In genomic region chr5:149063901-149064478, GRCh38 we compare ENCODE assay signal across 21 cellular contexts. TPM values are rescaled to one million over a fixed set of nuclear protein-coding genes. Genes with fewer than 3 reads are reported as not detected.
DNase-seq lines count a peak whose midpoint lies in the region; ATAC-seq, FAIRE-seq and TF ChIP-seq lines count a peak whose summit lies in the region.
"Had no signal": no experiment of that assay in that cellular context is flagged by ENCODE, and none has a peak within 500 bp of the region (broad histone marks: within the 10 kb centered on the region; RNA-seq: fewer than 3 reads in every experiment).

No MANE protein-coding gene starts in this region.

- no peak for ATAC-seq in PC-3
- no peak for ATAC-seq in HG03159 (IDR thresholded peaks at IDR 0.05; ENCODE audit: unreplicated experiment)

- H3K4me1 ChIP-seq in PC-3 (ENCODE audit: insufficient read depth, low read length) = peaks cover 58% of the 10 kb centered on the region
- peaks cover 39% of the 10 kb centered on the region for H3K4me1 ChIP-seq in endothelial cell of umbilical vein (ENCODE audit: control insufficient read depth, extremely low read depth, insufficient read depth, low read length)
- peaks cover 48% of the 10 kb centered on the region for H3K4me1 ChIP-seq in keratinocyte (ENCODE audit: control insufficient read depth, extremely low read depth, insufficient read depth, low read length)

- peaks cover 6% of the 10 kb centered on the region; the same call in 1 of the 2 replicates for H3K9me2 ChIP-seq in PC-3 (replicated peaks; ENCODE audit: low read length)

- CTCF ChIA-PET in PC-3 (lab: Charles Lee) (interaction anchor here (1.4 to 1.9 kb wide), 2 partner anchors 9 to 51 kb away, joined by 4 to 16 read pairs; no protein-coding TSS in a partner anchor), endothelial cell of umbilical vein (lab: Charles Lee) (interaction anchor here (3.3 kb wide), 1 partner anchor 51 kb away, joined by 20 read pairs; no protein-coding TSS in a partner anchor)

- H3K27me3 Mint-ChIP-seq in type B pancreatic cell = no peaks in the 10 kb centered on the region
- H3K27me3 Mint-ChIP-seq: progenitor cell of endocrine pancreas had no signal

- H3F3A ChIP-seq in PC-3 (ENCODE audit: low read length, unreplicated experiment) = peaks cover 22% of the 10 kb centered on the region

- H3K4me1 Mint-ChIP-seq in type B pancreatic cell (ENCODE audit: unreplicated experiment) = peaks cover 32% of the 10 kb centered on the region
- H3K4me1 Mint-ChIP-seq: nephron had no signal

- H3K9me1 ChIP-seq in endothelial cell of umbilical vein (replicated peaks; ENCODE audit: control insufficient read depth, extremely low read depth, insufficient read depth, low read length) (no peaks in the 10 kb centered on the region), keratinocyte (ENCODE audit: control insufficient read depth, extremely low read depth, insufficient read depth, low read length) (no peaks in the 10 kb centered on the region)

- H3K9me3 ChIP-seq in PC-3 (ENCODE audit: low read length) (no peaks in the 10 kb centered on the region), endothelial cell of umbilical vein (replicated peaks; ENCODE audit: control insufficient read depth, insufficient read depth, low read length) (no peaks in the 10 kb centered on the region), keratinocyte (ENCODE audit: control insufficient read depth, low read depth, low read length) (no peaks in the 10 kb centered on the region)
- H3K9me3 ChIP-seq: adrenal gland had no signal

- BruUV-seq in PC-3 (replicated peaks; lab: Mats Ljungman, UMichigan) (no TSS peak), endothelial cell of umbilical vein (replicated peaks; lab: Mats Ljungman, UMichigan) (no TSS peak)

- peak; percentile 12 for FAIRE-seq in endothelial cell of umbilical vein (lab: Jason Lieb, UNC)
- FAIRE-seq in keratinocyte (lab: Jason Lieb, UNC) = peak; percentile 82
- FAIRE-seq in HTR-8/SVneo (lab: Jason Lieb, UNC) = no peak
- FAIRE-seq: islet of Langerhans had no signal

- TF ChIP-seq POLR2A in endothelial cell of umbilical vein (IDR thresholded peaks at IDR 0.05; ENCODE audit: low read depth, low read length) = no peak

- peak overlapping the region; percentile 80 for H3K4me2 ChIP-seq in PC-3 (ENCODE audit: low read length)
- no peak overlapping the region for H3K4me2 ChIP-seq in endothelial cell of umbilical vein (ENCODE audit: insufficient read depth, low read length)
- peak overlapping the region; percentile 92 for H3K4me2 ChIP-seq in keratinocyte (ENCODE audit: control insufficient read depth, extremely low read depth, insufficient read depth, low read depth, low read length)

- H2AFZ ChIP-seq in PC-3 (ENCODE audit: low read length) (0 out of 2 replicates have a peak overlapping the region, but pooled peaks have one; percentile 1), endothelial cell of umbilical vein (ENCODE audit: low read depth, low read length) (no peak overlapping the region), keratinocyte (ENCODE audit: control insufficient read depth, low read length) (no peak overlapping the region)

- TF ChIP-seq CTCF in PC-3 (conservative IDR thresholded peaks at IDR 0.05; ENCODE audit: low read depth, low read length) (no peak), endothelial cell of umbilical vein (IDR thresholded peaks at IDR 0.05; ENCODE audit: extremely low read depth in 1 of 2, insufficient read depth in 1 of 2, low read depth in 1 of 2, low read length in 2 of 2) (no peak), keratinocyte (optimal IDR thresholded peaks at IDR 0.05 in 1 of 3, IDR thresholded peaks at IDR 0.05 in 1 of 3, conservative IDR thresholded peaks at IDR 0.05 in 1 of 3; ENCODE audit: extremely low read depth in 1 of 3, insufficient read depth in 2 of 3, low read length in 3 of 3) (no peak), type B pancreatic cell (conservative IDR thresholded peaks at IDR 0.05) (no peak)

- peaks cover 18% of the 10 kb centered on the region for H3K36me3 ChIP-seq in PC-3 (ENCODE audit: low read depth, low read length)
- no peaks in the 10 kb centered on the region for H3K36me3 ChIP-seq in endothelial cell of umbilical vein (ENCODE audit: control insufficient read depth in 2 of 2, extremely low read depth in 1 of 2, insufficient read depth in 2 of 2, low read length in 2 of 2)
- peaks cover 9 to 15% of the 10 kb centered on the region in 2 experiments for H3K36me3 ChIP-seq in keratinocyte (ENCODE audit: control insufficient read depth in 2 of 2, extremely low read depth in 1 of 2, insufficient read depth in 2 of 2, low read length in 2 of 2)
- H3K36me3 ChIP-seq: adrenal gland, cardiac muscle cell had no signal

- intact Hi-C loops in PC-3 (cut with micrococcal nuclease) (loop anchor here (2.0 kb wide), 2 partner anchors 101 to 165 kb away; no protein-coding TSS in a partner anchor), endothelial cell of umbilical vein (cut with micrococcal nuclease) (loop anchor here (2.0 to 10.0 kb wide), 3 partner anchors 91 to 682 kb away; partner anchors contain the start of gene FBXO38)

- H3K36me3 Mint-ChIP-seq in type B pancreatic cell = peaks cover 4% of the 10 kb centered on the region

- DNase-seq in PC-3 (peak; percentile 98), endothelial cell of umbilical vein (ENCODE audit: low read depth, low spot score) (no peak), keratinocyte (ENCODE audit: low read depth, low spot score) (no peak), type B pancreatic cell (ENCODE audit: extremely low spot score, unreplicated experiment) (no peak), HUDEP-2 (lab: John Stamatoyannopoulos, UW; ENCODE audit: unreplicated experiment in 76 of 76) (no peak), HTR-8/SVneo (ENCODE audit: insufficient read length, low spot score) (no peak)
- DNase-seq: activated CD4-positive, alpha-beta T cell treated with anti-CD3 and anti-CD28 coated beads, Interleukin-2, amount 50 U/mL, for 1 hour; activated CD8-positive, alpha-beta memory T cell treated with anti-CD3 and anti-CD28 coated beads, Interleukin-2, amount 50 U/mL, for 48 hours; activated gamma-delta T cell; adrenal gland; NCI-H1105; NCI-H2107; NCI-H510A; SIG-M5; stimulated activated CD4-positive, alpha-beta T cell treated with anti-CD3 and anti-CD28 coated beads, Interleukin-4, amount 100 ng/mL, for 4 hours; T-helper 1 cell had no signal

- peak overlapping the region; percentile 51 for H3K4me3 Mint-ChIP-seq in type B pancreatic cell
- H3K4me3 Mint-ChIP-seq: nephron had no signal

- H3K27ac Mint-ChIP-seq in type B pancreatic cell = peak overlapping the region; percentile 91
- H3K27ac Mint-ChIP-seq: nephron had no signal

- POLR2A ChIA-PET in PC-3 (lab: Charles Lee; ENCODE audit: unreplicated experiment) = no interaction called here
- POLR2A ChIA-PET in endothelial cell of umbilical vein (lab: Charles Lee) = no interaction called here

- no peaks in the 10 kb centered on the region for H3K27me3 ChIP-seq in PC-3 (ENCODE audit: low read length)
- H3K27me3 ChIP-seq in endothelial cell of umbilical vein (ENCODE audit: control insufficient read depth in 2 of 2, insufficient read depth in 2 of 2, low read length in 2 of 2) = no peaks in the 10 kb centered on the region
- no peaks in the 10 kb centered on the region for H3K27me3 ChIP-seq in keratinocyte (ENCODE audit: control insufficient read depth, extremely low read depth, insufficient read depth, low read length)
- H3K27me3 ChIP-seq: adrenal gland, cardiac muscle cell had no signal

- peaks cover 42% of the 10 kb centered on the region for H3K79me2 ChIP-seq in PC-3 (ENCODE audit: low read length)
- no peaks in the 10 kb centered on the region for H3K79me2 ChIP-seq in endothelial cell of umbilical vein (ENCODE audit: control insufficient read depth, insufficient read depth, low read length)
- H3K79me2 ChIP-seq in keratinocyte (ENCODE audit: control insufficient read depth, insufficient read depth, low read length) = peaks cover 27% of the 10 kb centered on the region

- H3K27ac ChIP-seq in PC-3 (ENCODE audit: low read length) (peak overlapping the region; percentile 95), endothelial cell of umbilical vein (ENCODE audit: insufficient read depth, low read depth, low read length) (no peak overlapping the region), keratinocyte (ENCODE audit: control insufficient read depth, insufficient read depth, low read length) (peak overlapping the region; percentile 94)

- peak overlapping the region; percentile 33 for H3K4me3 ChIP-seq in PC-3 (ENCODE audit: low read length)
- H3K4me3 ChIP-seq in endothelial cell of umbilical vein (replicated peaks in 1 of 3; ENCODE audit: insufficient read depth in 1 of 3, low read depth in 1 of 3, low read length in 3 of 3) = no peak overlapping the region
- H3K4me3 ChIP-seq in keratinocyte (ENCODE audit: control insufficient read depth in 2 of 3, extremely low read depth in 1 of 3, insufficient read depth in 2 of 3, low read depth in 1 of 3, low read length in 3 of 3) = peak overlapping the region; percentile 34 to 54 (median 35)
- H3K4me3 ChIP-seq: adrenal gland, cardiac muscle cell had no signal

- H4K20me1 ChIP-seq in PC-3 (ENCODE audit: low read length) (no peaks in the 10 kb centered on the region), endothelial cell of umbilical vein (replicated peaks; ENCODE audit: control insufficient read depth, extremely low read depth, insufficient read depth, low read length) (no peaks in the 10 kb centered on the region), keratinocyte (ENCODE audit: control insufficient read depth, extremely low read depth, insufficient read depth, low read length) (no peaks in the 10 kb centered on the region)

- H3K9ac ChIP-seq in PC-3 (ENCODE audit: low read length) = peak overlapping the region; percentile 90
- H3K9ac ChIP-seq in endothelial cell of umbilical vein (replicated peaks; ENCODE audit: extremely low read depth, insufficient read depth, low read length) = no peak overlapping the region
- no peak overlapping the region for H3K9ac ChIP-seq in keratinocyte (ENCODE audit: control insufficient read depth, extremely low read depth, insufficient read depth, low read length)

- dilution Hi-C loops in endothelial cell of umbilical vein (cut with MboI; ENCODE audit: extremely low pct_ligation_motif_present, low sequenced_read_pairs) (no loop called here), keratinocyte (cut with MboI; ENCODE audit: extremely low pct_ligation_motif_present, low sequenced_read_pairs) (no loop called here)

- H3K9me3 Mint-ChIP-seq in type B pancreatic cell = no peaks in the 10 kb centered on the region

RNA-seq across cellular contexts. Expression of gene SH3TC2, which starts 1.1 kb away (rescaled TPM):
- 32.0 and 40.0 TPM in 2 replicates for total RNA-seq in PC-3 (2014; rRNA removed)
- total RNA-seq in endothelial cell of umbilical vein = 3.3 and 4.3 TPM in 2 replicates
- 0.81 and 0.91 TPM in 2 replicates for polyA plus RNA-seq in endothelial cell of umbilical vein
- 0.80 and 0.86 TPM in 2 replicates for polyA plus RNA-seq in endothelial cell of umbilical vein (2011; cell fraction: cytosol; rRNA removed)
- polyA plus RNA-seq in endothelial cell of umbilical vein (2011; cell fraction: nucleus; rRNA removed) = 3.6 and 4.3 TPM in 2 replicates
- 0.38 and 0.75 TPM in 2 replicates for polyA plus RNA-seq in endothelial cell of umbilical vein (2012)
- polyA minus RNA-seq in endothelial cell of umbilical vein = 2.9 and 3.1 TPM in 2 replicates
- 1.5 TPM for polyA minus RNA-seq in endothelial cell of umbilical vein (2011; cell fraction: cytosol; rRNA and poly(A)+ RNA removed)
- polyA minus RNA-seq in endothelial cell of umbilical vein (2011; cell fraction: nucleus; rRNA and poly(A)+ RNA removed) = 2.5 and 4.5 TPM in 2 replicates
- 13.8 to 19.0 TPM (median 18.9 TPM) in 3 replicates for polyA plus RNA-seq in keratinocyte
- 1.9 TPM for polyA plus RNA-seq in keratinocyte (2011; ENCODE audit: low read depth)
- 6.8 and 8.1 TPM in 2 replicates for polyA plus RNA-seq in keratinocyte (2011; cell fraction: cytosol; rRNA removed)
- polyA plus RNA-seq in keratinocyte (2011; cell fraction: nucleus; rRNA removed) = 46.0 and 51.7 TPM in 2 replicates
- 2.1 and 13.0 TPM in 2 replicates for polyA plus RNA-seq in keratinocyte (2012; ENCODE audit: low replicate concordance)
- 31.0 to 50.0 TPM (median 41.5 TPM) in 3 replicates for polyA minus RNA-seq in keratinocyte
- polyA minus RNA-seq in keratinocyte (2011; cell fraction: cytosol; rRNA and poly(A)+ RNA removed) = 13.4 TPM
- polyA minus RNA-seq in keratinocyte (2011; cell fraction: nucleus; rRNA and poly(A)+ RNA removed) = 40.9 and 60.6 TPM in 2 replicates
- 8.6 and 14.7 TPM in 2 replicates for total RNA-seq in type B pancreatic cell (ENCODE audit: low replicate concordance)

Comparison
In these comparisons a context has a peak if more than half of its experiments do, and no peak if none do; other contexts are left out.
1. H3K4me3 ChIP-seq: peak in PC-3 (single experiment) and keratinocyte (3 of 3); none in endothelial cell of umbilical vein (0 of 3).